ENCODE assay signal across 1 cellular context in the genomic region with DNA sequence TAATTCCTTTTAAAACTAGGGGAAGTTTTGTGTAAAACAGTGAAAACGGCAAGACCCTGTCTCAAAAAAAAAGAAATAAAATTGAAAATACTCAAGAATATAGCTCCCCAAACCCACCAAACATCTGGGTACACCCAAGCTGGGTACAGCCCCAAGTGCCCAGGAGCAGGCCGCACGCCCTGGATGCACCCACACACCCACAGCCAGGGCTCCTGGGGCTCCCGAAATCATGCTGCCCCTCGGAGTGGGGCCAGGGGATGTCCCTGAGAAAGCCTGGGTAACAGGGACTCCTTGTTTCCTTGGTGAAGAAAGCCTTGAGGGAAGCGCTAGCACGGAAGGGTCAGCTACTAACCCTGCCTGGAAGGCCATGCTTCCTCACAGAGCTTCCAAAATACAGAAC.
TF ChIP-seq lines count a peak whose summit lies in the region.

No MANE protein-coding gene starts in this region.

TF ChIP-seq in HepG2, 621 proteins besides CTCF, POLR2A, EP300 and RAD21:
- no peak for TF ChIP-seq DR1 (CRISPR knock-in tag; IDR thresholded peaks at IDR 0.05)
- TF ChIP-seq POLR2G (IDR thresholded peaks at IDR 0.05; ENCODE audit: low read depth, low read length): 0 out of 2 replicates have a peak, but pooled peaks have one; percentile 8
- peak; percentile 39; the same call in 1 of the 2 replicates for TF ChIP-seq RBFOX2 (IDR thresholded peaks at IDR 0.05; ENCODE audit: low read depth, low read length)
- TF ChIP-seq, protein P1, sequence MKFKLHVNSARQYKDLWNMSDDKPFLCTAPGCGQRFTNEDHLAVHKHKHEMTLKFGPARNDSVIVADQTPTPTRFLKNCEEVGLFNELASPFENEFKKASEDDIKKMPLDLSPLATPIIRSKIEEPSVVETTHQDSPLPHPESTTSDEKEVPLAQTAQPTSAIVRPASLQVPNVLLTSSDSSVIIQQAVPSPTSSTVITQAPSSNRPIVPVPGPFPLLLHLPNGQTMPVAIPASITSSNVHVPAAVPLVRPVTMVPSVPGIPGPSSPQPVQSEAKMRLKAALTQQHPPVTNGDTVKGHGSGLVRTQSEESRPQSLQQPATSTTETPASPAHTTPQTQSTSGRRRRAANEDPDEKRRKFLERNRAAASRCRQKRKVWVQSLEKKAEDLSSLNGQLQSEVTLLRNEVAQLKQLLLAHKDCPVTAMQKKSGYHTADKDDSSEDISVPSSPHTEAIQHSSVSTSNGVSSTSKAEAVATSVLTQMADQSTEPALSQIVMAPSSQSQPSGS (CRISPR knock-in tag; IDR thresholded peaks at IDR 0.05): no peak
